In the genomic region with DNA sequence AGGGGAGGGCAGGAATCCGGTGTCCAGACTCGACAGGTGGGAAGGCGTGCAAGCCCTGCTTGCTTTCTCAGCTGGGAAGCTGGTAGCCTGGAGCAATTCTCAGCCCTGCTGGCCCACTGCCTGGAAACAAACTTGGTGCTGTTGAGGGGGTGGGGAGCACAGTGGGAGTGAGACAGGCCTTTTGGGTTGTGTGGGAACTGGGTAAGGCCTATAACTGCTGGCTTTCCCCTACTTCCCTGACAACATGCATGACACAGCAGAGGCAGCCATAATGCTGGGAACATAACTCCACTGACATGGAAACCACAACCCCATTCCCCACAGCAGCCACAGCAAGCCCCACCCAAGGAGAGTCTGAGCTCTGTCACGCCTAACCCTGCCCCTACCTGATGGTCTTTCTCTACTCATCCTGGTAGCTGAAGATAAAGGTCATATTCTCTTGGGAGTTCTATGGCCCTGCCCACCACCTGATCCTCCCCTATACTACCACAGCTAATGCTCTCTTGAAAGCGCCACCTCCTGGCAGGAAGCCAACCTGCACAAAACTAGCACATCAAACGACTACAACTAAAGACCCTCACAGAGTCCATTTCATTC, we compare ENCODE assay signal across 9 cellular contexts.
DNase-seq lines count a peak whose midpoint lies in the region; ATAC-seq and TF ChIP-seq lines count a peak whose summit lies in the region.
"Had no signal": no experiment of that assay in that cellular context is flagged by ENCODE, and none has a peak within 500 bp of the region (broad histone marks: within the 10 kb centered on the region; RNA-seq: fewer than 3 reads in every experiment).

No MANE protein-coding gene starts in this region.

- no peak overlapping the region for H3K4ac ChIP-seq in H9 (ENCODE audit: low read depth, low read length)

- H3K9me3 ChIP-seq in H9 (ENCODE audit: control insufficient read depth, low read depth, low read length), result no peaks in the 10 kb centered on the region

- DNase-seq in H9, result peak; percentile 57
- DNase-seq in NCI-H69 (lab: John Stamatoyannopoulos, UW), result peak; percentile 94
- DNase-seq in astrocyte of the spinal cord (ENCODE audit: low read depth, low spot score), result peak; percentile 79
- DNase-seq in stimulated activated CD4-positive, alpha-beta T cell treated with anti-CD3 and anti-CD28 coated beads, Interleukin-1b, Interleukin-23, amount 100 ng/mL, for 4 hours (ENCODE audit: low read depth in 2 of 2), result peak; percentile 12 to 16
- DNase-seq in effector memory CD8-positive, alpha-beta T cell, result no peak
- no peak for DNase-seq in NCI-H1436 treated with DMSO at 0.1 percent for 48 hours (lab: John Stamatoyannopoulos, UW)
- DNase-seq in AG08395 (ENCODE audit: low spot score), result no peak

- peaks cover 14% of the 10 kb centered on the region in 2 experiments; a peak in 4 of 5 replicates for H3K9me3 Mint-ChIP-seq in H9
- H3K9me3 Mint-ChIP-seq in effector memory CD8-positive, alpha-beta T cell, result peaks cover 0 to 5% of the 10 kb centered on the region in 2 donors

- H4K8ac ChIP-seq in H9 (replicated peaks; ENCODE audit: insufficient read length, low read depth, low read length), result no peak overlapping the region

- H3K27ac Mint-ChIP-seq in H9, result no peak overlapping the region; a peak in 1 of 7 replicates
- H3K27ac Mint-ChIP-seq in effector memory CD8-positive, alpha-beta T cell, result peak overlapping the region in 1 of 2 donors; percentile 26
- H3K27ac Mint-ChIP-seq: dendritic cell treated with granulocyte-macrophage colony-stimulating factor and Interleukin-4, amounts not matched to agents 40 ng/mL and 50 ng/mL, for 4 days had no signal

- no peak overlapping the region for H3K4me3 ChIP-seq in astrocyte of the spinal cord (ENCODE audit: low read depth, low read length)

- no peak overlapping the region for H3K4me2 ChIP-seq in H9 (ENCODE audit: insufficient read depth, insufficient read length, low read length)

- H2BK12ac ChIP-seq in H9 (ENCODE audit: insufficient read length, low read depth, low read length), result no peak overlapping the region

- no peaks in the 10 kb centered on the region for H4K20me1 ChIP-seq in H9 (ENCODE audit: control insufficient read depth, insufficient read depth, insufficient read length)

- H2AK5ac ChIP-seq in H9 (ENCODE audit: insufficient read length, low read length), result no peak overlapping the region

- no peaks in the 10 kb centered on the region for H3K23me2 ChIP-seq in H9 (ENCODE audit: insufficient read length, low read depth, low read length, poor library complexity, severe bottlenecking)

- H3K27me3 ChIP-seq in H9 (ENCODE audit: insufficient read depth, low read length), result no peaks in the 10 kb centered on the region

- no peak overlapping the region for H3K9ac ChIP-seq in H9 (ENCODE audit: extremely low read depth, insufficient read length, low read length)

- no peak overlapping the region for H3K27ac ChIP-seq in H9 (ENCODE audit: insufficient read length, low read depth, low read length)

- H2BK15ac ChIP-seq in H9 (ENCODE audit: low read depth, low read length), result no peak overlapping the region

- no peak overlapping the region for H3K56ac ChIP-seq in H9 (ENCODE audit: insufficient read length, low read depth, low read length)

- in situ Hi-C loops in astrocyte of the spinal cord (cut with HindIII; ENCODE audit: low sequenced_read_pairs), result no loop called here

- H3K27me3 Mint-ChIP-seq in H9 (ENCODE audit: low read depth), result no peaks in the 10 kb centered on the region
- H3K27me3 Mint-ChIP-seq in effector memory CD8-positive, alpha-beta T cell, result no peaks in the 10 kb centered on the region
- H3K27me3 Mint-ChIP-seq: dendritic cell treated with granulocyte-macrophage colony-stimulating factor and Interleukin-4, amounts not matched to agents 40 ng/mL and 50 ng/mL, for 4 days had no signal

- H3K18ac ChIP-seq in H9 (ENCODE audit: insufficient read length, low read depth, low read length), result no peak overlapping the region

- no peak overlapping the region for H3K4me3 Mint-ChIP-seq in H9
- H3K4me3 Mint-ChIP-seq in effector memory CD8-positive, alpha-beta T cell, result no peak overlapping the region
- H3K4me3 Mint-ChIP-seq: dendritic cell treated with granulocyte-macrophage colony-stimulating factor and Interleukin-4, amounts not matched to agents 40 ng/mL and 50 ng/mL, for 4 days had no signal

- H4K5ac ChIP-seq in H9 (ENCODE audit: insufficient read length, low read depth, low read length), result no peak overlapping the region

- H3K23ac ChIP-seq in H9 (ENCODE audit: insufficient read length, low read depth, low read length), result no peak overlapping the region

- no CpG with 5 or more reads among the region's 6 CpGs for WGBS in H9 (ENCODE audit: extremely low coverage, insufficient read length, low lambda C conversion rate)

- H2BK120ac ChIP-seq in H9 (ENCODE audit: low read depth, low read length, poor library complexity, severe bottlenecking), result no peak overlapping the region

- no peak overlapping the region for H3T11ph ChIP-seq in H9 (ENCODE audit: low read length)

- peak; percentile 58 for TF ChIP-seq CTCF in GM12873 (IDR thresholded peaks at IDR 0.05; ENCODE audit: insufficient read depth, low read depth, low read length, missing control alignments)
- peak; percentile 71 for TF ChIP-seq CTCF in H9 (conservative IDR thresholded peaks at IDR 0.05)
- TF ChIP-seq CTCF in astrocyte of the spinal cord (IDR thresholded peaks at IDR 0.05; ENCODE audit: low read depth, low read length), result peak; percentile 7

- no peak overlapping the region for H2BK20ac ChIP-seq in H9 (ENCODE audit: low read depth, low read length, poor library complexity, severe bottlenecking)

- H3K4me1 ChIP-seq in H9 (ENCODE audit: insufficient read depth, low read length), result no peaks in the 10 kb centered on the region

- H3K79me1 ChIP-seq in H9 (ENCODE audit: insufficient read depth, low read depth, low read length, poor library complexity, severe bottlenecking), result no peaks in the 10 kb centered on the region

- no peak overlapping the region for H4K91ac ChIP-seq in H9 (ENCODE audit: insufficient read length, low read depth, low read length)

- H3K79me2 ChIP-seq in H9 (ENCODE audit: insufficient read depth, low read length), result no peaks in the 10 kb centered on the region

- peaks cover 26 to 43% (median 26%) of the 10 kb centered on the region in 3 experiments for H3K36me3 Mint-ChIP-seq in H9 (ENCODE audit: insufficient read depth in 1 of 3, low read depth in 3 of 3)
- peaks cover 12% of the 10 kb centered on the region for H3K36me3 Mint-ChIP-seq in effector memory CD8-positive, alpha-beta T cell (ENCODE audit: insufficient read depth)

- H2BK5ac ChIP-seq in H9 (ENCODE audit: insufficient read length, low read length), result no peak overlapping the region

- H3K4me1 Mint-ChIP-seq in H9, result peaks cover 4 to 9% of the 10 kb centered on the region in 2 experiments; a peak in 2 of 4 replicates
- H3K4me1 Mint-ChIP-seq in effector memory CD8-positive, alpha-beta T cell (ENCODE audit: low read depth in 2 of 2), result peaks cover 0 to 10% of the 10 kb centered on the region in 2 donors

- no peak overlapping the region for H2AFZ ChIP-seq in H9 (ENCODE audit: low read length)

- no peak for ATAC-seq in effector memory CD8-positive, alpha-beta T cell (replicated peaks)

- no peak overlapping the region for H3K14ac ChIP-seq in H9 (ENCODE audit: insufficient read depth, low read length)

Comparison
In these comparisons a context has a peak if more than half of its experiments do, and no peak if none do; other contexts are left out.
1. CTCF ChIP-seq: peak in every context shown above with its lines; median percentile 71 in H9; 58 in GM12873; 7 in astrocyte of the spinal cord.
2. DNase-seq: peak in H9 (single experiment), NCI-H69 (single experiment), astrocyte of the spinal cord (single experiment) and stimulated activated CD4-positive, alpha-beta T cell treated with anti-CD3 and anti-CD28 coated beads, Interleukin-1b, Interleukin-23, amount 100 ng/mL, for 4 hours (2 of 2); none in effector memory CD8-positive, alpha-beta T cell (0 of 3), NCI-H1436 treated with DMSO at 0.1 percent for 48 hours (single experiment) and AG08395 (single experiment).